ENCODE assay signal across 8 cellular contexts in the genomic region with DNA sequence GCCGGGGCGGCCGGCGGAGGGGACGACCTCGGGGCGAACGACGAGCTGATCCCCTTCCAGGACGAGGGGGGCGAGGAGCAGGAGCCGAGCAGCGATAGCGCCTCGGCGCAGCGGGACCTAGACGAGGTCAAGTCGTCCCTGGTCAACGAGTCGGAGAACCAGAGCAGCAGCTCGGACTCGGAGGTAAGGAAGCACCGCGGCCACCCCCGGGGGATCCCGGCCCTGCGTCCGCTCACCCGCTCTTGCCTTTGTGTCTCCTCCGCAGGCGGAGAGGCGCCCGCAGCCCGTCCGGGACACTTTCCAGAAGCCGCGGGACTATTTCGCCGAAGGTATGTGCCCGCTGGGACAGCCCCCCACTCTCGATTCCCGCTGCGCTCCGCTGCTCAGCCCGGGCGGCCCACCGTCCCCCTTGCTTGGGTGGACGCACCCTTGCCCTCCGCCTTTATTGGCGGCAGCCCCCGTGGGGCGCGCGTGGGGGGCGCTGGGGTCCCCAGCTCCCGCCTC. TPM values are rescaled to one million over a fixed set of nuclear protein-coding genes. Genes with fewer than 3 reads are reported as not detected.
DNase-seq lines count a peak whose midpoint lies in the region; ATAC-seq, FAIRE-seq and TF ChIP-seq lines count a peak whose summit lies in the region.

No MANE protein-coding gene starts in this region.

- no peaks in the 10 kb centered on the region for H3K36me3 Mint-ChIP-seq in MCF 10A (ENCODE audit: insufficient read depth, unreplicated experiment)
- H3K36me3 Mint-ChIP-seq in stimulated activated naive B cell treated with anti-CD40 and anti-IgM and Interleukin-4, amounts not matched to agents 10 μg/mL and 1 μg/mL and 100 μg/mL, for 72 hours, result no peaks in the 10 kb centered on the region
- H3K36me3 Mint-ChIP-seq in activated CD4-positive, alpha-beta T cell treated with anti-CD3 and anti-CD28 coated beads, Interleukin-2, amount 10 ng/mL, durations not matched to agents 7 days and 5 days (ENCODE audit: low read depth), result no peaks in the 10 kb centered on the region

- H3K9ac ChIP-seq in MM.1S (ENCODE audit: low read length), result no peak overlapping the region
- H3K9ac ChIP-seq in keratinocyte (ENCODE audit: control insufficient read depth, extremely low read depth, insufficient read depth, low read length), result peak overlapping the region; percentile 75

- H2AFZ ChIP-seq in MM.1S (ENCODE audit: low read length) (no peak overlapping the region), keratinocyte (ENCODE audit: control insufficient read depth, low read length) (peak overlapping the region; percentile 85), OCI-LY7 (ENCODE audit: low read length) (no peak overlapping the region)

- no peaks in the 10 kb centered on the region for H3F3A ChIP-seq in MM.1S (ENCODE audit: insufficient read depth, low read length)

- no peak for TF ChIP-seq CTCF in GM13976 (IDR thresholded peaks at IDR 0.05; ENCODE audit: borderline replicate concordance, control extremely low read depth, extremely low read depth, insufficient read depth, missing control alignments)
- no peak for TF ChIP-seq CTCF in MM.1S (IDR thresholded peaks at IDR 0.05; ENCODE audit: low read length)
- no peak for TF ChIP-seq CTCF in MCF 10A (IDR thresholded peaks at IDR 0.05; ENCODE audit: unreplicated experiment)
- no peak for TF ChIP-seq CTCF in keratinocyte (optimal IDR thresholded peaks at IDR 0.05 in 1 of 3, IDR thresholded peaks at IDR 0.05 in 1 of 3, conservative IDR thresholded peaks at IDR 0.05 in 1 of 3; ENCODE audit: extremely low read depth in 1 of 3, insufficient read depth in 2 of 3, low read length in 3 of 3)
- TF ChIP-seq CTCF in OCI-LY7 (conservative IDR thresholded peaks at IDR 0.05; ENCODE audit: low read length), result no peak

- H3K27me3 Mint-ChIP-seq in MCF 10A (ENCODE audit: insufficient read depth, unreplicated experiment), result no peaks in the 10 kb centered on the region
- H3K27me3 Mint-ChIP-seq in stimulated activated naive B cell treated with anti-CD40 and anti-IgM and Interleukin-4, amounts not matched to agents 10 μg/mL and 1 μg/mL and 100 μg/mL, for 72 hours, result peaks cover 36 to 51% of the 10 kb centered on the region in 2 donors
- peaks cover 71% of the 10 kb centered on the region for H3K27me3 Mint-ChIP-seq in activated CD4-positive, alpha-beta T cell treated with anti-CD3 and anti-CD28 coated beads, Interleukin-2, amount 10 ng/mL, durations not matched to agents 7 days and 5 days

- H3K4me3 ChIP-seq in MM.1S (ENCODE audit: low read length) (no peak overlapping the region), keratinocyte (ENCODE audit: control insufficient read depth in 2 of 3, extremely low read depth in 1 of 3, insufficient read depth in 2 of 3, low read depth in 1 of 3, low read length in 3 of 3) (peak overlapping the region; percentile 61 to 79 (median 72)), OCI-LY7 (ENCODE audit: low read depth, low read length, poor library complexity, severe bottlenecking) (no peak overlapping the region)

- H3K27ac Mint-ChIP-seq in MCF 10A (ENCODE audit: low read depth, unreplicated experiment), result no peak overlapping the region
- H3K27ac Mint-ChIP-seq in stimulated activated naive B cell treated with anti-CD40 and anti-IgM and Interleukin-4, amounts not matched to agents 10 μg/mL and 1 μg/mL and 100 μg/mL, for 72 hours, result no peak overlapping the region
- H3K27ac Mint-ChIP-seq in activated CD4-positive, alpha-beta T cell treated with anti-CD3 and anti-CD28 coated beads, Interleukin-2, amount 10 ng/mL, durations not matched to agents 7 days and 5 days, result no peak overlapping the region

- no peaks in the 10 kb centered on the region for H3K36me3 ChIP-seq in MM.1S (replicated peaks; ENCODE audit: insufficient read depth, low read length)
- no peaks in the 10 kb centered on the region for H3K36me3 ChIP-seq in keratinocyte (ENCODE audit: control insufficient read depth in 2 of 2, extremely low read depth in 1 of 2, insufficient read depth in 2 of 2, low read length in 2 of 2)
- no peaks in the 10 kb centered on the region for H3K36me3 ChIP-seq in OCI-LY7 (ENCODE audit: insufficient read depth, low read length)

- POLR2A ChIA-PET in MCF 10A (lab: Yijun Ruan, JAX), result no interaction called here
- POLR2A ChIA-PET in OCI-LY7 (lab: Charles Lee), result no interaction called here
- POLR2A ChIA-PET in activated CD4-positive, alpha-beta T cell treated with anti-CD3 and anti-CD28 coated beads, Interleukin-2, amount 10 ng/mL, durations not matched to agents 7 days and 5 days (lab: Charles Lee), result no interaction called here

- peak; percentile 12 to 15 for ATAC-seq in stimulated activated naive B cell treated with anti-CD40 and anti-IgM and Interleukin-4, amounts not matched to agents 10 μg/mL and 1 μg/mL and 100 μg/mL, for 72 hours (replicated peaks)
- no peak for ATAC-seq in GM21786 (IDR thresholded peaks at IDR 0.05; ENCODE audit: unreplicated experiment)

- BruUV-seq in MCF 10A (replicated peaks; lab: Mats Ljungman, UMichigan) (no TSS peak), OCI-LY7 (replicated peaks; lab: Mats Ljungman, UMichigan) (no TSS peak)

- peak overlapping the region; percentile 80 for H3K4me3 Mint-ChIP-seq in MCF 10A (ENCODE audit: unreplicated experiment)
- H3K4me3 Mint-ChIP-seq in stimulated activated naive B cell treated with anti-CD40 and anti-IgM and Interleukin-4, amounts not matched to agents 10 μg/mL and 1 μg/mL and 100 μg/mL, for 72 hours, result peak overlapping the region; percentile 17 to 74
- H3K4me3 Mint-ChIP-seq in activated CD4-positive, alpha-beta T cell treated with anti-CD3 and anti-CD28 coated beads, Interleukin-2, amount 10 ng/mL, durations not matched to agents 7 days and 5 days, result no peak overlapping the region

- dilution Hi-C loops in keratinocyte (cut with MboI; ENCODE audit: extremely low pct_ligation_motif_present, low sequenced_read_pairs), result no loop called here

- FAIRE-seq in keratinocyte (lab: Jason Lieb, UNC), result no peak

- no peaks in the 10 kb centered on the region for H3K9me3 Mint-ChIP-seq in MCF 10A (ENCODE audit: unreplicated experiment)
- no peaks in the 10 kb centered on the region for H3K9me3 Mint-ChIP-seq in stimulated activated naive B cell treated with anti-CD40 and anti-IgM and Interleukin-4, amounts not matched to agents 10 μg/mL and 1 μg/mL and 100 μg/mL, for 72 hours
- H3K9me3 Mint-ChIP-seq in activated CD4-positive, alpha-beta T cell treated with anti-CD3 and anti-CD28 coated beads, Interleukin-2, amount 10 ng/mL, durations not matched to agents 7 days and 5 days, result no peaks in the 10 kb centered on the region

- H3K79me2 ChIP-seq in MM.1S (ENCODE audit: low read length) (no peaks in the 10 kb centered on the region), keratinocyte (ENCODE audit: control insufficient read depth, insufficient read depth, low read length) (peaks cover 2% of the 10 kb centered on the region), OCI-LY7 (ENCODE audit: insufficient read depth, low read depth, low read length) (no peaks in the 10 kb centered on the region)

- intact Hi-C loops in MCF 10A (cut with micrococcal nuclease) (loop anchor here (1.0 kb wide), 1 partner anchor 68 kb away; no protein-coding TSS in a partner anchor), OCI-LY7 (cut with micrococcal nuclease; ENCODE audit: unreplicated experiment) (loop anchor here (10.0 kb wide), 1 partner anchor 151 kb away; no protein-coding TSS in a partner anchor)

- H3K4me2 ChIP-seq in MM.1S (ENCODE audit: low read depth, low read length) (peak overlapping the region; percentile 52; the same call in 1 of the 2 replicates), keratinocyte (ENCODE audit: control insufficient read depth, extremely low read depth, insufficient read depth, low read depth, low read length) (peak overlapping the region; percentile 81), OCI-LY7 (ENCODE audit: low read length) (no peak overlapping the region)

- H3K4me1 ChIP-seq in MM.1S (ENCODE audit: low read length), result no peaks in the 10 kb centered on the region
- H3K4me1 ChIP-seq in keratinocyte (ENCODE audit: control insufficient read depth, extremely low read depth, insufficient read depth, low read length), result peaks cover 8% of the 10 kb centered on the region
- no peaks in the 10 kb centered on the region for H3K4me1 ChIP-seq in OCI-LY7 (ENCODE audit: insufficient read depth, low read length, poor library complexity, severe bottlenecking)

- CTCF ChIA-PET in MCF 10A (lab: Yijun Ruan, JAX), result interaction anchor here (0.7 to 1.1 kb wide), 4 partner anchors 103 to 164 kb away, joined by 3 to 6 read pairs (median 4); no protein-coding TSS in a partner anchor
- CTCF ChIA-PET in OCI-LY7 (lab: Charles Lee; ENCODE audit: unreplicated experiment), result no interaction called here
- CTCF ChIA-PET in activated CD4-positive, alpha-beta T cell treated with anti-CD3 and anti-CD28 coated beads, Interleukin-2, amount 10 ng/mL, durations not matched to agents 7 days and 5 days (lab: Charles Lee), result no interaction called here

- H3K9me3 ChIP-seq in MM.1S (replicated peaks; ENCODE audit: insufficient read depth, low read length), result no peaks in the 10 kb centered on the region
- H3K9me3 ChIP-seq in keratinocyte (ENCODE audit: control insufficient read depth, low read depth, low read length), result no peaks in the 10 kb centered on the region
- H3K9me3 ChIP-seq in OCI-LY7 (ENCODE audit: low read length), result no peaks in the 10 kb centered on the region

- peaks cover 28% of the 10 kb centered on the region for H3K27me3 ChIP-seq in MM.1S (replicated peaks; ENCODE audit: insufficient read depth, low read length)
- peaks cover 13% of the 10 kb centered on the region for H3K27me3 ChIP-seq in keratinocyte (ENCODE audit: control insufficient read depth, extremely low read depth, insufficient read depth, low read length)

- H3K4me1 Mint-ChIP-seq in MCF 10A (ENCODE audit: insufficient read depth, unreplicated experiment), result no peaks in the 10 kb centered on the region
- peaks cover 4 to 14% of the 10 kb centered on the region in 2 donors for H3K4me1 Mint-ChIP-seq in stimulated activated naive B cell treated with anti-CD40 and anti-IgM and Interleukin-4, amounts not matched to agents 10 μg/mL and 1 μg/mL and 100 μg/mL, for 72 hours
- peaks cover 8% of the 10 kb centered on the region for H3K4me1 Mint-ChIP-seq in activated CD4-positive, alpha-beta T cell treated with anti-CD3 and anti-CD28 coated beads, Interleukin-2, amount 10 ng/mL, durations not matched to agents 7 days and 5 days

- H3K27ac ChIP-seq in MM.1S (ENCODE audit: low read length) (no peak overlapping the region), keratinocyte (ENCODE audit: control insufficient read depth, insufficient read depth, low read length) (no peak overlapping the region), OCI-LY7 (ENCODE audit: low read depth, low read length, poor library complexity, severe bottlenecking) (no peak overlapping the region)

- peak; percentile 73 for DNase-seq in GM13976 (ENCODE audit: low spot score)
- DNase-seq in MM.1S, result no peak
- peak; percentile 29 for DNase-seq in MCF 10A (ENCODE audit: unreplicated experiment)
- DNase-seq in keratinocyte (ENCODE audit: low read depth, low spot score), result no peak
- peak; percentile 13 for DNase-seq in stimulated activated naive B cell treated with anti-CD40 and anti-IgM and Interleukin-4, amounts not matched to agents 10 μg/mL and 1 μg/mL and 100 μg/mL, for 72 hours
- no peak for DNase-seq in OCI-LY7 (ENCODE audit: low spot score)
- no peak for DNase-seq in activated CD4-positive, alpha-beta T cell treated with anti-CD3 and anti-CD28 coated beads, Interleukin-2, amount 10 ng/mL, durations not matched to agents 7 days and 5 days

- no peaks in the 10 kb centered on the region for H3K9me1 ChIP-seq in keratinocyte (ENCODE audit: control insufficient read depth, extremely low read depth, insufficient read depth, low read length)

- in situ Hi-C loops in GM13976 (cut with MboI; ENCODE audit: low sequenced_read_pairs, unreplicated experiment), result no loop called here

- H4K20me1 ChIP-seq in MM.1S (ENCODE audit: insufficient read depth, low read length) (no peaks in the 10 kb centered on the region), keratinocyte (ENCODE audit: control insufficient read depth, extremely low read depth, insufficient read depth, low read length) (no peaks in the 10 kb centered on the region), OCI-LY7 (ENCODE audit: insufficient read depth, low read length) (no peaks in the 10 kb centered on the region)

- H3K9me2 ChIP-seq in MM.1S (replicated peaks; ENCODE audit: insufficient read depth, low read length) (no peaks in the 10 kb centered on the region), OCI-LY7 (ENCODE audit: insufficient read depth, low read length) (no peaks in the 10 kb centered on the region)

RNA-seq across cellular contexts. Expression of gene TCF7L1, which starts 0.6 kb away (rescaled TPM):
- total RNA-seq in MCF 10A (2022) (0.81 and 1.1 TPM in 2 replicates), OCI-LY7 (2022) (not detected in 2 replicates)
- 0.82 to 2.6 TPM (median 1.0 TPM) in 3 replicates for polyA plus RNA-seq in keratinocyte
- 0.69 TPM for polyA plus RNA-seq in keratinocyte (2011; ENCODE audit: low read depth)
- 1.6 and 3.0 TPM in 2 replicates for polyA plus RNA-seq in keratinocyte (2011; cell fraction: cytosol; rRNA removed)
- 6.5 and 9.1 TPM in 2 replicates for polyA plus RNA-seq in keratinocyte (2011; cell fraction: nucleus; rRNA removed)
- 2.8 and 9.5 TPM in 2 replicates for polyA plus RNA-seq in keratinocyte (2012; ENCODE audit: low replicate concordance)
- 1.9 to 14.1 TPM (median 5.3 TPM) in 3 replicates for polyA minus RNA-seq in keratinocyte
- 1.7 TPM for polyA minus RNA-seq in keratinocyte (2011; cell fraction: cytosol; rRNA and poly(A)+ RNA removed)
- 2.4 and 5.3 TPM in 2 replicates for polyA minus RNA-seq in keratinocyte (2011; cell fraction: nucleus; rRNA and poly(A)+ RNA removed)
- not detected in 2 replicates for total RNA-seq in OCI-LY7 (2014; rRNA removed; shearing (Covaris generic))
- not detected for total RNA-seq in activated CD4-positive, alpha-beta T cell treated with anti-CD3 and anti-CD28 coated beads, Interleukin-2, amount 10 ng/mL, durations not matched to agents 7 days and 5 days

Comparison
In these comparisons a context has a peak if more than half of its experiments do, and no peak if none do; other contexts are left out.
1. DNase-seq: peak in GM13976 (single experiment), MCF 10A (single experiment) and stimulated activated naive B cell treated with anti-CD40 and anti-IgM and Interleukin-4, amounts not matched to agents 10 μg/mL and 1 μg/mL and 100 μg/mL, for 72 hours (single experiment); none in MM.1S (single experiment), keratinocyte (single experiment), OCI-LY7 (single experiment) and activated CD4-positive, alpha-beta T cell treated with anti-CD3 and anti-CD28 coated beads, Interleukin-2, amount 10 ng/mL, durations not matched to agents 7 days and 5 days (single experiment).
2. H3K4me3 ChIP-seq: peak in keratinocyte (3 of 3); none in MM.1S (single experiment) and OCI-LY7 (single experiment).